13 cellular contexts compared by ENCODE assay signal in genomic region chr3:126962756-126963155, GRCh38.
"Had no signal": no experiment of that assay in that cellular context is flagged by ENCODE, and none has a peak within 500 bp of the region (broad histone marks: within the 10 kb centered on the region; RNA-seq: fewer than 3 reads in every experiment).

No MANE protein-coding gene starts in this region.

- H3K27ac Mint-ChIP-seq: T-helper 2 cell treated with Interferon-gamma antibody and Interleukin-4, amounts not matched to agents 5 μg/mL and 100 μg/mL, for 36 hours had no signal

- H3K27me3 ChIP-seq: SJSA1, tibial artery had no signal

- H3K4me3 Mint-ChIP-seq: naive thymus-derived CD8-positive, alpha-beta T cell; T-helper 2 cell treated with Interferon-gamma antibody and Interleukin-4, amounts not matched to agents 5 μg/mL and 100 μg/mL, for 36 hours had no signal

- H3K4me3 ChIP-seq: SJSA1, tibial artery had no signal

- H3K36me3 ChIP-seq: SJSA1, tibial artery had no signal

- DNase-seq: activated CD4-positive, alpha-beta T cell treated with anti-CD3 and anti-CD28 coated beads, Interleukin-2, amount 50 U/mL, for 48 hours; activated CD4-positive, CD25-positive, alpha-beta regulatory T cell treated with anti-CD3 and anti-CD28 coated beads, Interleukin-2, amount 50 U/mL, for 72 hours; activated naive CD4-positive, alpha-beta T cell; caudate nucleus; cortex of kidney; hippocampal formation; occipital lobe; small intestine; SW 1271 had no signal

- H3K27me3 Mint-ChIP-seq: naive thymus-derived CD8-positive, alpha-beta T cell had no signal

- H3K9me3 Mint-ChIP-seq: naive thymus-derived CD8-positive, alpha-beta T cell; T-helper 2 cell treated with Interferon-gamma antibody and Interleukin-4, amounts not matched to agents 5 μg/mL and 100 μg/mL, for 36 hours had no signal

- H3K27ac ChIP-seq: SJSA1 had no signal

- ATAC-seq: naive thymus-derived CD8-positive, alpha-beta T cell had no signal

- H3K9me3 ChIP-seq: SJSA1, tibial artery had no signal
